Comparison of ENCODE assay signal across 21 cellular contexts in genomic region chr11:132186193-132186592, GRCh38.
"Had no signal": no experiment of that assay in that cellular context is flagged by ENCODE, and none has a peak within 500 bp of the region (broad histone marks: within the 10 kb centered on the region; RNA-seq: fewer than 3 reads in every experiment).

No MANE protein-coding gene starts in this region.

- DNase-seq: Kasumi-1, MM.1S, MV-4-11, NCI-H1048, NCI-H1105, NCI-H1417, NCI-H1436 treated with DMSO at 0.1 percent for 48 hours, NCI-H187, NCI-H2029, NCI-H2081 treated with DMSO at 0.1 percent for 48 hours, NCI-H2171, NCI-H524, NCI-H774, Right ventricle myocardium superior, RPMI8226, SIG-M5 had no signal

- H3K36me3 ChIP-seq: SJSA1 had no signal

- H3K27me3 ChIP-seq: SJSA1 had no signal

- H3K4me2 ChIP-seq: KMS-11 had no signal

- H3K9ac ChIP-seq: KMS-11 had no signal

- H3K4me1 ChIP-seq: SJSA1 had no signal

- H3K27ac ChIP-seq: HL-60, KMS-11, SJSA1, SK-N-MC had no signal

- ATAC-seq: K562 had no signal

- H3K9me3 ChIP-seq: SJSA1 had no signal

- H3K4me3 ChIP-seq: K562, SJSA1, SK-N-MC had no signal
